28 cellular contexts compared by ENCODE assay signal in the genomic region with DNA sequence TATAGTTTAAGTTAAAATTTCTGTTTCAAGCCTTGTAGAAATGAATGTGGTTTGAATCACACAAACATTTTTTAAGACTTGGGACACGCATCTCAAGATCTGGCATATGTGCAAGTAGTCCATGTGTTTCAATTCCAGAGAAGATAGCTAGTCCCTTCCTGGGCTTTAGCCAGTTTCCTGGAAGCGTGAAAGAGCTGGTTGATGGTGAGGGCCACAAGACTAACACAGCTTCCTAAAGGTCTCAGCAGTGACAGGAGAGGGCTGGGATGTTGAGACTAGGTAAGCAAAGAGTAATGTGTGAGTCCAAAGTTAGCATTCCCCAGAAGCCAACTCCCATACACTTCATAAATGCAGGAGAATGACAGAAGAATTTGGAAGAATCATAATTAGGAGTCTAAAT.
"Had no signal": no experiment of that assay in that cellular context is flagged by ENCODE, and none has a peak within 500 bp of the region (broad histone marks: within the 10 kb centered on the region; RNA-seq: fewer than 3 reads in every experiment).

No MANE protein-coding gene starts in this region.

- H3K4me3 ChIP-seq: ovary, prostate gland, right lobe of liver, sigmoid colon, stomach, thoracic aorta, thyroid gland, tibial nerve, upper lobe of left lung, vagina had no signal

- FAIRE-seq: small intestine, urothelium cell line had no signal

- ATAC-seq: naive thymus-derived CD8-positive, alpha-beta T cell; natural killer cell treated with Interleukin-12 subunit alpha and Interleukin-12 subunit beta and Interleukin-15 and Interleukin-18, amount 100 ng/mL, for 72 hours; right cardiac atrium; right lobe of liver; stimulated activated effector memory CD8-positive, alpha-beta T cell treated with anti-CD3 and anti-CD28 coated beads, Interleukin-12 subunit alpha, Interleukin-12 subunit beta, amount 100 ng/mL, for 72 hours; stimulated activated naive B cell treated with anti-CD40 and anti-IgM and Interleukin-4, amounts not matched to agents 10 μg/mL and 1 μg/mL and 100 μg/mL, for 72 hours had no signal

- H3K36me3 ChIP-seq: ovary, prostate gland, right lobe of liver, sigmoid colon, stomach, thoracic aorta, thyroid gland, tibial nerve, upper lobe of left lung, vagina had no signal

- H3K9me3 ChIP-seq: ovary, prostate gland, right lobe of liver, sigmoid colon, stomach, thoracic aorta, thyroid gland, tibial nerve, upper lobe of left lung, vagina had no signal

- H3K27me3 ChIP-seq: ovary, right lobe of liver, sigmoid colon, stomach, thyroid gland, tibial nerve, upper lobe of left lung, vagina had no signal

- H3K9me3 Mint-ChIP-seq: naive B cell; nephron progenitor cell; neural crest cell; stimulated activated naive B cell treated with anti-CD40 and anti-IgM and Interleukin-4, amounts not matched to agents 10 μg/mL and 1 μg/mL and 100 μg/mL, for 72 hours; stimulated activated naive CD8-positive, alpha-beta T cell treated with anti-CD3 and anti-CD28 coated beads, Interleukin-15, Interleukin-2, amounts not matched to agents 100 ng/mL and 50 ng/mL, for 24 hours had no signal

- H3K27ac Mint-ChIP-seq: naive B cell; naive thymus-derived CD8-positive, alpha-beta T cell; natural killer cell treated with Interleukin-12 subunit alpha and Interleukin-12 subunit beta and Interleukin-15 and Interleukin-18, amount 100 ng/mL, for 72 hours; nephron progenitor cell; stimulated activated effector memory CD8-positive, alpha-beta T cell treated with anti-CD3 and anti-CD28 coated beads, Interleukin-12 subunit alpha, Interleukin-12 subunit beta, amount 100 ng/mL, for 72 hours; stimulated activated naive B cell treated with anti-CD40 and anti-IgM and Interleukin-4, amounts not matched to agents 10 μg/mL and 1 μg/mL and 100 μg/mL, for 72 hours; stimulated activated naive CD8-positive, alpha-beta T cell treated with anti-CD3 and anti-CD28 coated beads, Interleukin-15, Interleukin-2, amounts not matched to agents 100 ng/mL and 50 ng/mL, for 24 hours had no signal

- H3K27ac ChIP-seq: ovary, prostate gland, right lobe of liver, sigmoid colon, stomach, thoracic aorta, thyroid gland, tibial nerve, upper lobe of left lung, vagina had no signal

- H3K4me3 Mint-ChIP-seq: naive B cell; naive thymus-derived CD8-positive, alpha-beta T cell; natural killer cell treated with Interleukin-12 subunit alpha and Interleukin-12 subunit beta and Interleukin-15 and Interleukin-18, amount 100 ng/mL, for 72 hours; nephron progenitor cell; neural crest cell; stimulated activated effector memory CD8-positive, alpha-beta T cell treated with anti-CD3 and anti-CD28 coated beads, Interleukin-12 subunit alpha, Interleukin-12 subunit beta, amount 100 ng/mL, for 72 hours; stimulated activated naive B cell treated with anti-CD40 and anti-IgM and Interleukin-4, amounts not matched to agents 10 μg/mL and 1 μg/mL and 100 μg/mL, for 72 hours; stimulated activated naive CD8-positive, alpha-beta T cell treated with anti-CD3 and anti-CD28 coated beads, Interleukin-15, Interleukin-2, amounts not matched to agents 100 ng/mL and 50 ng/mL, for 24 hours had no signal

- H3K4me1 ChIP-seq: prostate gland, right lobe of liver, sigmoid colon, stomach, thyroid gland, tibial nerve, upper lobe of left lung, vagina had no signal

- H3K4me1 Mint-ChIP-seq: naive B cell; naive thymus-derived CD8-positive, alpha-beta T cell; nephron progenitor cell; neural crest cell; stimulated activated effector memory CD8-positive, alpha-beta T cell treated with anti-CD3 and anti-CD28 coated beads, Interleukin-12 subunit alpha, Interleukin-12 subunit beta, amount 100 ng/mL, for 72 hours; stimulated activated naive B cell treated with anti-CD40 and anti-IgM and Interleukin-4, amounts not matched to agents 10 μg/mL and 1 μg/mL and 100 μg/mL, for 72 hours had no signal

- H3K27me3 Mint-ChIP-seq: natural killer cell treated with Interleukin-12 subunit alpha and Interleukin-12 subunit beta and Interleukin-15 and Interleukin-18, amount 100 ng/mL, for 72 hours; stimulated activated naive CD8-positive, alpha-beta T cell treated with anti-CD3 and anti-CD28 coated beads, Interleukin-15, Interleukin-2, amounts not matched to agents 100 ng/mL and 50 ng/mL, for 24 hours had no signal

- DNase-seq: naive B cell; naive thymus-derived CD8-positive, alpha-beta T cell; nephron progenitor cell; occipital lobe; ovary; right cardiac atrium; right lobe of liver; sigmoid colon; small intestine; stimulated activated CD4-positive, alpha-beta T cell treated with anti-CD3 and anti-CD28 coated beads, Interleukin-15, amount 100 ng/mL, for 24 hours; stimulated activated CD4-positive, alpha-beta T cell treated with anti-CD3 and anti-CD28 coated beads, Interleukin-2, amount 100 ng/mL, for 24 hours; stimulated activated CD4-positive, alpha-beta T cell treated with anti-CD3 and anti-CD28 coated beads, Interleukin-2, amount 100 ng/mL, for 48 hours; stimulated activated CD4-positive, alpha-beta T cell treated with anti-CD3 and anti-CD28 coated beads, Interleukin-4, amount 100 ng/mL, for 24 hours; stimulated activated naive B cell treated with anti-CD40 and anti-IgM and Interleukin-4, amounts not matched to agents 10 μg/mL and 1 μg/mL and 100 μg/mL, for 72 hours; stimulated activated naive CD4-positive, alpha-beta T cell treated with Interleukin-2 at 50 U/mL for 16 hours; stomach; thyroid gland; trophoblast cell; upper lobe of left lung had no signal

- H3K36me3 Mint-ChIP-seq: naive B cell; naive thymus-derived CD8-positive, alpha-beta T cell; natural killer cell treated with Interleukin-12 subunit alpha and Interleukin-12 subunit beta and Interleukin-15 and Interleukin-18, amount 100 ng/mL, for 72 hours; stimulated activated effector memory CD8-positive, alpha-beta T cell treated with anti-CD3 and anti-CD28 coated beads, Interleukin-12 subunit alpha, Interleukin-12 subunit beta, amount 100 ng/mL, for 72 hours; stimulated activated naive B cell treated with anti-CD40 and anti-IgM and Interleukin-4, amounts not matched to agents 10 μg/mL and 1 μg/mL and 100 μg/mL, for 72 hours had no signal
